14 cellular contexts compared by ENCODE assay signal in the genomic region with DNA sequence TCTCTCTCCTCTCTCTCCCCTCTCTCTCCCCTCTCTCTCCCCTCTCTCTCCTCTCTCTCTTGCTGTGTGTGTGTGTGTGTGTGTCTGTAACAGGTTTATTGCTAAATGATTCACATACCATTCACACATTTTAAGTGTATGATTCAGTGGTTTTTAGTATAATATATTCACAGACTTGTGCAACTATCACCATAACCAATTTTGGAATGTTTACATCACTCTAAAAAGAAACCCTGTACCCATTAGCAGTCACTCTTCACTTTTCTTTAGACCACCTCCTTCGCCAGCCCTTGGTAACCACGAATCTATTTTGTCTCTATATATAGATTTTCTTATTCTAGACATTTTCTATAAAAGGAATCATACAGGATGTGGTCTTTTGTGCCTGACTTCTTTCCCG. TPM values are rescaled to one million over a fixed set of nuclear protein-coding genes. Genes with fewer than 3 reads are reported as not detected.
DNase-seq lines count a peak whose midpoint lies in the region; ATAC-seq and TF ChIP-seq lines count a peak whose summit lies in the region.
"Had no signal": no experiment of that assay in that cellular context is flagged by ENCODE, and none has a peak within 500 bp of the region (broad histone marks: within the 10 kb centered on the region; RNA-seq: fewer than 3 reads in every experiment).

No MANE protein-coding gene starts in this region.

- no peaks in the 10 kb centered on the region for H3K27me3 ChIP-seq in esophagus muscularis mucosa

- H3K9me3 ChIP-seq in esophagus muscularis mucosa, result no peaks in the 10 kb centered on the region

- intact Hi-C loops in esophagus muscularis mucosa (cut with DNase I), result no loop called here

- peaks cover 7% of the 10 kb centered on the region for H3K4me1 Mint-ChIP-seq in activated naive CD8-positive, alpha-beta T cell treated with anti-CD3 and anti-CD28 coated beads for 36 hours
- H3K4me1 Mint-ChIP-seq: endodermal cell, nephron had no signal

- no peak for TF ChIP-seq POLR2A in esophagus muscularis mucosa (IDR thresholded peaks at IDR 0.05; ENCODE audit: low read depth)

- H3K4me3 Mint-ChIP-seq in activated naive CD8-positive, alpha-beta T cell treated with anti-CD3 and anti-CD28 coated beads for 36 hours, result no peak overlapping the region
- H3K4me3 Mint-ChIP-seq: endodermal cell, nephron had no signal

- H3K27ac ChIP-seq in esophagus muscularis mucosa (replicated peaks in 1 of 4), result no peak overlapping the region

- no peaks in the 10 kb centered on the region for H3K27me3 Mint-ChIP-seq in activated naive CD8-positive, alpha-beta T cell treated with anti-CD3 and anti-CD28 coated beads for 36 hours

- H3K4me3 ChIP-seq in AG10803 (ENCODE audit: low read length) (no peak overlapping the region), HFF-Myc (replicated peaks; ENCODE audit: low read depth, low read length) (no peak overlapping the region), esophagus muscularis mucosa (no peak overlapping the region)

- H3K4me1 ChIP-seq in esophagus muscularis mucosa, result peaks cover 0 to 3% (median 0%) of the 10 kb centered on the region in 4 donors

- ATAC-seq in GM21619 (IDR thresholded peaks at IDR 0.05; ENCODE audit: unreplicated experiment), result no peak

- H3K36me3 ChIP-seq in esophagus muscularis mucosa, result peaks cover 0 to 67% (median 42%) of the 10 kb centered on the region in 4 donors

- DNase-seq in AG10803 (ENCODE audit: low read depth), result peak; percentile 88
- peak; percentile 5 for DNase-seq in HFF-Myc (ENCODE audit: extremely low read depth, low read depth)
- no peak for DNase-seq in activated naive CD8-positive, alpha-beta T cell treated with anti-CD3 and anti-CD28 coated beads for 36 hours
- peak; percentile 28 for DNase-seq in glomerular visceral epithelial cell (ENCODE audit: extremely low spot score)
- DNase-seq in esophagus muscularis mucosa (ENCODE audit: extremely low spot score), result no peak
- DNase-seq in ecto neural progenitor cell (ENCODE audit: low spot score), result no peak
- DNase-seq in NK-92 treated with Interleukin-12 subunit alpha and Interleukin-12 subunit beta, amount 100 ng/mL, for 24 hours (lab: John Stamatoyannopoulos, UW), result no peak
- DNase-seq: activated gamma-delta T cell treated with Interleukin-2 at 50 U/mL for 16 hours, endodermal cell, NCI-H2171 had no signal

- H3K36me3 Mint-ChIP-seq in activated naive CD8-positive, alpha-beta T cell treated with anti-CD3 and anti-CD28 coated beads for 36 hours, result peaks cover 6% of the 10 kb centered on the region

- no peak for TF ChIP-seq EP300 in esophagus muscularis mucosa (IDR thresholded peaks at IDR 0.05)

- TF ChIP-seq CTCF in AG10803 (conservative IDR thresholded peaks at IDR 0.05; ENCODE audit: low read length) (no peak), HFF-Myc (IDR thresholded peaks at IDR 0.05; ENCODE audit: low read depth, low read length, missing control alignments) (no peak), esophagus muscularis mucosa (IDR thresholded peaks at IDR 0.05) (no peak)

- H3K27ac Mint-ChIP-seq in activated naive CD8-positive, alpha-beta T cell treated with anti-CD3 and anti-CD28 coated beads for 36 hours, result peak overlapping the region; percentile 34
- H3K27ac Mint-ChIP-seq: endodermal cell, nephron had no signal

- WGBS in esophagus muscularis mucosa, result 85% methylated on average over 3 of the region's 3 CpGs

- peaks cover 10% of the 10 kb centered on the region for H3K9me3 Mint-ChIP-seq in activated naive CD8-positive, alpha-beta T cell treated with anti-CD3 and anti-CD28 coated beads for 36 hours
- H3K9me3 Mint-ChIP-seq: endodermal cell, nephron had no signal

RNA-seq across cellular contexts. Expression of gene THNSL2, which starts 11.4 kb away (rescaled TPM):
- 1 to 10 TPM; 1.0 to 1.3 TPM for total RNA-seq in activated naive CD8-positive, alpha-beta T cell treated with anti-CD3 and anti-CD28 coated beads for 36 hours
- total RNA-seq in esophagus muscularis mucosa, result 10 to 100 TPM in 3 of 4 donors, 1 to 10 TPM in 1; 2.1 to 40.0 (median 29.4) TPM
- total RNA-seq: H4 had no signal

RNA-seq across cellular contexts. Expression of gene FABP1, which starts 53.6 kb away (rescaled TPM):
- not detected for total RNA-seq in activated naive CD8-positive, alpha-beta T cell treated with anti-CD3 and anti-CD28 coated beads for 36 hours
- total RNA-seq in esophagus muscularis mucosa, result 1 to 10 TPM in 1 of 4 donors, not detected in 3; 3.0 TPM
- total RNA-seq: endodermal cell, H4, skeletal muscle tissue had no signal

Comparison
In these comparisons a context has a peak if more than half of its experiments do, and no peak if none do; other contexts are left out.
1. DNase-seq: peak in AG10803 (single experiment), HFF-Myc (single experiment) and glomerular visceral epithelial cell (single experiment); none in activated naive CD8-positive, alpha-beta T cell treated with anti-CD3 and anti-CD28 coated beads for 36 hours (single experiment), esophagus muscularis mucosa (single experiment), ecto neural progenitor cell (single experiment) and NK-92 treated with Interleukin-12 subunit alpha and Interleukin-12 subunit beta, amount 100 ng/mL, for 24 hours (single experiment).